In genomic region chr21:38639782-38640750, GRCh38 we compare ENCODE assay signal across 18 cellular contexts.
DNase-seq lines count a peak whose midpoint lies in the region; ATAC-seq, FAIRE-seq and TF ChIP-seq lines count a peak whose summit lies in the region.
"Had no signal": no experiment of that assay in that cellular context is flagged by ENCODE, and none has a peak within 500 bp of the region (broad histone marks: within the 10 kb centered on the region; RNA-seq: fewer than 3 reads in every experiment).

No MANE protein-coding gene starts in this region.

- intact Hi-C loops in K562 (cut with micrococcal nuclease): no loop called here
- intact Hi-C loops in testis (cut with DNase I; ENCODE audit: low total_unique reads): no loop called here

- H2AFZ ChIP-seq in K562 (ENCODE audit: low read depth, low read length) (no peak overlapping the region), MM.1S (ENCODE audit: low read length) (no peak overlapping the region)

- under 1% methylated on average over 9 of the region's 9 CpGs for WGBS in K562 (ENCODE audit: insufficient coverage, low coverage, missing lambda C conversion rate)
- 83% methylated on average over 9 of the region's 9 CpGs for WGBS in testis, 2 donors
- 78 to 79% methylated on average over 9 of the region's 9 CpGs for WGBS in upper lobe of left lung, 2 donors

- no peaks in the 10 kb centered on the region for H3K9me2 ChIP-seq in MM.1S (replicated peaks; ENCODE audit: insufficient read depth, low read length)

- H3K27ac Mint-ChIP-seq in activated naive CD8-positive, alpha-beta T cell treated with anti-CD3 and anti-CD28 coated beads, Interleukin-2, amount 10 ng/mL, durations not matched to agents 7 days and 5 days: no peak overlapping the region
- H3K27ac Mint-ChIP-seq in activated naive CD8-positive, alpha-beta T cell treated with anti-CD3 and anti-CD28 coated beads, Interleukin-2, amount 50 U/mL, for 24 hours: no peak overlapping the region
- H3K27ac Mint-ChIP-seq: activated CD4-positive, alpha-beta T cell treated with anti-CD3 and anti-CD28 coated beads, Interleukin-2, amount 10 ng/mL, durations not matched to agents 24 days and 14 days; activated T-cell treated with anti-CD3 and anti-CD28 coated beads, Interleukin-2, amount 50 U/mL, for 24 hours; effector memory CD8-positive, alpha-beta T cell; stimulated activated effector memory CD8-positive, alpha-beta T cell treated with anti-CD3 and anti-CD28 coated beads, Interleukin-12 subunit alpha, Interleukin-12 subunit beta, amount 100 ng/mL, for 72 hours; T-helper 17 cell had no signal

- in situ Hi-C loops in K562 (cut with MboI): no loop called here

- H3K4me2 ChIP-seq in K562 (ENCODE audit: insufficient read depth, low read length): no peak overlapping the region
- no peak overlapping the region for H3K4me2 ChIP-seq in MM.1S (ENCODE audit: low read depth, low read length)

- H3K4me3 ChIP-seq in K562 (no peak overlapping the region), testis (no peak overlapping the region), MM.1S (ENCODE audit: low read length) (no peak overlapping the region), upper lobe of left lung (peak overlapping the region in 1 of 4 donors; percentile 12)
- H3K4me3 ChIP-seq: upper lobe of right lung had no signal

- peak overlapping the region; percentile 49 for H3K4me3 Mint-ChIP-seq in activated naive CD8-positive, alpha-beta T cell treated with anti-CD3 and anti-CD28 coated beads, Interleukin-2, amount 10 ng/mL, durations not matched to agents 7 days and 5 days
- H3K4me3 Mint-ChIP-seq in activated naive CD8-positive, alpha-beta T cell treated with anti-CD3 and anti-CD28 coated beads, Interleukin-2, amount 50 U/mL, for 24 hours: no peak overlapping the region
- H3K4me3 Mint-ChIP-seq: activated CD4-positive, alpha-beta T cell treated with anti-CD3 and anti-CD28 coated beads, Interleukin-2, amount 10 ng/mL, durations not matched to agents 24 days and 14 days; activated T-cell treated with anti-CD3 and anti-CD28 coated beads, Interleukin-2, amount 50 U/mL, for 24 hours; central memory CD8-positive, alpha-beta T cell; effector memory CD8-positive, alpha-beta T cell; stimulated activated effector memory CD8-positive, alpha-beta T cell treated with anti-CD3 and anti-CD28 coated beads, Interleukin-12 subunit alpha, Interleukin-12 subunit beta, amount 100 ng/mL, for 72 hours had no signal

- H3F3A ChIP-seq in MM.1S (ENCODE audit: insufficient read depth, low read length): no peaks in the 10 kb centered on the region

- H3K9me3 ChIP-seq in K562 (replicated peaks; ENCODE audit: control insufficient read depth, insufficient read depth, low read depth, low read length): no peaks in the 10 kb centered on the region
- H3K9me3 ChIP-seq in testis: no peaks in the 10 kb centered on the region
- H3K9me3 ChIP-seq in MM.1S (replicated peaks; ENCODE audit: insufficient read depth, low read length): no peaks in the 10 kb centered on the region
- no peaks in the 10 kb centered on the region for H3K9me3 ChIP-seq in upper lobe of left lung
- H3K9me3 ChIP-seq: upper lobe of right lung had no signal

- no peak for FAIRE-seq in K562 (lab: Jason Lieb, UNC)
- FAIRE-seq: H1, small intestine had no signal

- H3K36me3 ChIP-seq in K562 (ENCODE audit: control insufficient read depth, insufficient read depth, low read length) (no peaks in the 10 kb centered on the region), testis (ENCODE audit: low read depth, missing control alignments) (no peaks in the 10 kb centered on the region), MM.1S (replicated peaks; ENCODE audit: insufficient read depth, low read length) (no peaks in the 10 kb centered on the region), upper lobe of left lung (no peaks in the 10 kb centered on the region)
- H3K36me3 ChIP-seq: upper lobe of right lung had no signal

- no TSS peak for BruUV-seq in K562 (replicated peaks; lab: Mats Ljungman, UMichigan)

- no peak for DNase-seq in activated naive CD8-positive, alpha-beta T cell treated with anti-CD3 and anti-CD28 coated beads, Interleukin-2, amount 10 ng/mL, durations not matched to agents 7 days and 5 days
- DNase-seq in activated naive CD8-positive, alpha-beta T cell treated with anti-CD3 and anti-CD28 coated beads, Interleukin-2, amount 50 U/mL, for 24 hours: no peak
- peak; percentile 49 to 81 for DNase-seq in NOMO-1 (lab: John Stamatoyannopoulos, UW; ENCODE audit: unreplicated experiment in 2 of 2)
- DNase-seq in K562 (ENCODE audit: extremely low read depth in 1 of 4, low spot score in 3 of 4): no peak
- no peak for DNase-seq in testis
- no peak for DNase-seq in MM.1S
- no peak for DNase-seq in stimulated activated CD4-positive, alpha-beta T cell treated with anti-CD3 and anti-CD28 coated beads, Interleukin-4, amount 100 ng/mL, for 24 hours
- DNase-seq in upper lobe of left lung: no peak
- DNase-seq: activated CD4-positive, alpha-beta T cell treated with anti-CD3 and anti-CD28 coated beads, Interleukin-2, amount 10 ng/mL, durations not matched to agents 24 days and 14 days; activated T-cell treated with anti-CD3 and anti-CD28 coated beads, Interleukin-2, amount 50 U/mL, for 24 hours; effector memory CD8-positive, alpha-beta T cell; NCI-H2081 treated with DMSO at 0.1 percent for 48 hours; small intestine; T-helper 17 cell; upper lobe of right lung had no signal

- H3K27me3 ChIP-seq in K562 (ENCODE audit: control insufficient read depth in 2 of 2, insufficient read depth in 2 of 2, low read length in 2 of 2) (no peaks in the 10 kb centered on the region; a peak in 2 of 5 replicates), testis (no peaks in the 10 kb centered on the region), MM.1S (replicated peaks; ENCODE audit: insufficient read depth, low read length) (no peaks in the 10 kb centered on the region), upper lobe of left lung (no peaks in the 10 kb centered on the region)
- H3K27me3 ChIP-seq: upper lobe of right lung had no signal

- TF ChIP-seq POLR2A in K562 (conservative IDR thresholded peaks at IDR 0.05): no peak
- TF ChIP-seq POLR2A in testis (IDR thresholded peaks at IDR 0.05): no peak
- no peak for TF ChIP-seq POLR2A in upper lobe of left lung (IDR thresholded peaks at IDR 0.05)

- no peaks in the 10 kb centered on the region for H3K36me3 Mint-ChIP-seq in activated naive CD8-positive, alpha-beta T cell treated with anti-CD3 and anti-CD28 coated beads, Interleukin-2, amount 10 ng/mL, durations not matched to agents 7 days and 5 days
- peaks cover 3% of the 10 kb centered on the region for H3K36me3 Mint-ChIP-seq in activated naive CD8-positive, alpha-beta T cell treated with anti-CD3 and anti-CD28 coated beads, Interleukin-2, amount 50 U/mL, for 24 hours (ENCODE audit: low read depth)
- H3K36me3 Mint-ChIP-seq: stimulated activated effector memory CD8-positive, alpha-beta T cell treated with anti-CD3 and anti-CD28 coated beads, Interleukin-12 subunit alpha, Interleukin-12 subunit beta, amount 100 ng/mL, for 72 hours had no signal

- H3K4me1 ChIP-seq in K562 (replicated peaks in 1 of 2; ENCODE audit: control insufficient read depth in 2 of 2, insufficient read depth in 2 of 2, low read length in 2 of 2) (no peaks in the 10 kb centered on the region), testis (no peaks in the 10 kb centered on the region), MM.1S (ENCODE audit: low read length) (no peaks in the 10 kb centered on the region), upper lobe of left lung (no peaks in the 10 kb centered on the region)

- TF ChIP-seq RAD21 in K562 (CRISPR knock-in tag; conservative IDR thresholded peaks at IDR 0.05 in 1 of 2, IDR thresholded peaks at IDR 0.05 in 1 of 2): no peak

- TF ChIP-seq CTCF in K562 (IDR thresholded peaks at IDR 0.05 in 2 of 3, conservative IDR thresholded peaks at IDR 0.05 in 1 of 3; ENCODE audit: insufficient read depth in 2 of 3, low read depth in 1 of 3, low read length in 3 of 3): no peak
- TF ChIP-seq CTCF in testis (IDR thresholded peaks at IDR 0.05): no peak
- TF ChIP-seq CTCF in MM.1S (IDR thresholded peaks at IDR 0.05; ENCODE audit: low read length): no peak
- no peak for TF ChIP-seq CTCF in upper lobe of left lung (IDR thresholded peaks at IDR 0.05)

- TF ChIP-seq EP300 in K562 (IDR thresholded peaks at IDR 0.05; ENCODE audit: low read length): no peak
- TF ChIP-seq EP300 in upper lobe of left lung (IDR thresholded peaks at IDR 0.05): no peak

- ATAC-seq in activated naive CD8-positive, alpha-beta T cell treated with anti-CD3 and anti-CD28 coated beads, Interleukin-2, amount 10 ng/mL, durations not matched to agents 7 days and 5 days (ENCODE audit: low read depth): no peak
- ATAC-seq in activated naive CD8-positive, alpha-beta T cell treated with anti-CD3 and anti-CD28 coated beads, Interleukin-2, amount 50 U/mL, for 24 hours: no peak
- ATAC-seq in K562 (no peak), upper lobe of left lung (ENCODE audit: low FRiP score in 2 of 2) (no peak)
- ATAC-seq: effector memory CD8-positive, alpha-beta T cell; stimulated activated effector memory CD8-positive, alpha-beta T cell treated with anti-CD3 and anti-CD28 coated beads, Interleukin-12 subunit alpha, Interleukin-12 subunit beta, amount 100 ng/mL, for 72 hours; T-helper 17 cell; upper lobe of right lung had no signal

- H3K4me1 Mint-ChIP-seq in activated naive CD8-positive, alpha-beta T cell treated with anti-CD3 and anti-CD28 coated beads, Interleukin-2, amount 10 ng/mL, durations not matched to agents 7 days and 5 days: peaks cover 6% of the 10 kb centered on the region
- H3K4me1 Mint-ChIP-seq in activated naive CD8-positive, alpha-beta T cell treated with anti-CD3 and anti-CD28 coated beads, Interleukin-2, amount 50 U/mL, for 24 hours: peaks cover 11% of the 10 kb centered on the region
- H3K4me1 Mint-ChIP-seq: central memory CD8-positive, alpha-beta T cell; stimulated activated effector memory CD8-positive, alpha-beta T cell treated with anti-CD3 and anti-CD28 coated beads, Interleukin-12 subunit alpha, Interleukin-12 subunit beta, amount 100 ng/mL, for 72 hours; T-helper 17 cell had no signal

- H3K9ac ChIP-seq in K562 (ENCODE audit: insufficient read depth in 1 of 2, low read depth in 2 of 2, low read length in 2 of 2): no peak overlapping the region
- H3K9ac ChIP-seq in MM.1S (ENCODE audit: low read length): no peak overlapping the region

- CTCF ChIA-PET in K562 (lab: Yijun Ruan, JAX; ENCODE audit: low intra/inter-chr PET ratio): no interaction called here

- H3K27ac ChIP-seq in K562 (ENCODE audit: extremely low read depth, low read depth, low read length) (no peak overlapping the region), testis (no peak overlapping the region), MM.1S (ENCODE audit: low read length) (no peak overlapping the region), upper lobe of left lung (no peak overlapping the region)
- H3K27ac ChIP-seq: upper lobe of right lung had no signal

- H3K9me1 ChIP-seq in K562 (ENCODE audit: control insufficient read depth, insufficient read depth, low read length): no peaks in the 10 kb centered on the region

- H3K9me3 Mint-ChIP-seq in activated naive CD8-positive, alpha-beta T cell treated with anti-CD3 and anti-CD28 coated beads, Interleukin-2, amount 10 ng/mL, durations not matched to agents 7 days and 5 days: peaks cover 6% of the 10 kb centered on the region
- H3K9me3 Mint-ChIP-seq in activated naive CD8-positive, alpha-beta T cell treated with anti-CD3 and anti-CD28 coated beads, Interleukin-2, amount 50 U/mL, for 24 hours: peaks cover 26% of the 10 kb centered on the region
- H3K9me3 Mint-ChIP-seq: stimulated activated effector memory CD8-positive, alpha-beta T cell treated with anti-CD3 and anti-CD28 coated beads, Interleukin-12 subunit alpha, Interleukin-12 subunit beta, amount 100 ng/mL, for 72 hours had no signal

- H3K27me3 Mint-ChIP-seq in activated naive CD8-positive, alpha-beta T cell treated with anti-CD3 and anti-CD28 coated beads, Interleukin-2, amount 10 ng/mL, durations not matched to agents 7 days and 5 days: peaks cover 9% of the 10 kb centered on the region
- peaks cover 9% of the 10 kb centered on the region for H3K27me3 Mint-ChIP-seq in activated naive CD8-positive, alpha-beta T cell treated with anti-CD3 and anti-CD28 coated beads, Interleukin-2, amount 50 U/mL, for 24 hours

- POLR2A ChIA-PET in activated naive CD8-positive, alpha-beta T cell treated with anti-CD3 and anti-CD28 coated beads, Interleukin-2, amount 10 ng/mL, durations not matched to agents 7 days and 5 days (lab: Charles Lee): no interaction called here
- POLR2A ChIA-PET in K562 (lab: Yijun Ruan, JAX): no interaction called here

- H4K20me1 ChIP-seq in K562 (replicated peaks; ENCODE audit: control insufficient read depth, insufficient read depth, low read length) (no peaks in the 10 kb centered on the region), MM.1S (ENCODE audit: insufficient read depth, low read length) (no peaks in the 10 kb centered on the region)

- H3K79me2 ChIP-seq in K562 (ENCODE audit: control insufficient read depth, insufficient read depth, low read length) (no peaks in the 10 kb centered on the region), MM.1S (ENCODE audit: low read length) (no peaks in the 10 kb centered on the region)

Comparison
In these comparisons a context has a peak if more than half of its experiments do, and no peak if none do; other contexts are left out.
1. DNase-seq: peak in NOMO-1 (2 of 2); none in activated naive CD8-positive, alpha-beta T cell treated with anti-CD3 and anti-CD28 coated beads, Interleukin-2, amount 10 ng/mL, durations not matched to agents 7 days and 5 days (single experiment), activated naive CD8-positive, alpha-beta T cell treated with anti-CD3 and anti-CD28 coated beads, Interleukin-2, amount 50 U/mL, for 24 hours (single experiment), K562 (0 of 4), testis (single experiment), MM.1S (single experiment), stimulated activated CD4-positive, alpha-beta T cell treated with anti-CD3 and anti-CD28 coated beads, Interleukin-4, amount 100 ng/mL, for 24 hours (single experiment) and upper lobe of left lung (0 of 2).